In genomic region chr5:150147580-150148407, GRCh38 we compare ENCODE assay signal across 19 cellular contexts. TPM values are rescaled to one million over a fixed set of nuclear protein-coding genes. Genes with fewer than 3 reads are reported as not detected.
DNase-seq lines count a peak whose midpoint lies in the region; ATAC-seq and TF ChIP-seq lines count a peak whose summit lies in the region.
"Had no signal": no experiment of that assay in that cellular context is flagged by ENCODE, and none has a peak within 500 bp of the region (broad histone marks: within the 10 kb centered on the region; RNA-seq: fewer than 3 reads in every experiment).

No MANE protein-coding gene starts in this region.

- H4K5ac ChIP-seq in IMR-90 (ENCODE audit: low read depth, low read length): peak overlapping the region; percentile 35; the same call in 1 of the 2 replicates

- H3K4me3 ChIP-seq in IMR-90 (ENCODE audit: insufficient read depth, low read depth, low read length) (no peak overlapping the region), mucosa of rectum (ENCODE audit: low read length in 2 of 2) (no peak overlapping the region), suprapubic skin (no peak overlapping the region)

- H3K23ac ChIP-seq in IMR-90 (ENCODE audit: low read depth, low read length): peak overlapping the region; percentile 78

- no peak overlapping the region for H3K56ac ChIP-seq in IMR-90 (ENCODE audit: extremely low read depth, insufficient read depth, low read length)

- dilution Hi-C loops in IMR-90 (cut with HindIII; ENCODE audit: low sequenced_read_pairs, unreplicated experiment): no loop called here

- H3K9ac ChIP-seq in IMR-90 (ENCODE audit: low read depth, low read length) (no peak overlapping the region), mucosa of rectum (ENCODE audit: low read depth in 1 of 2, low read length in 2 of 2) (no peak overlapping the region)

- peaks cover 28% of the 10 kb centered on the region for H3K9me1 ChIP-seq in IMR-90 (ENCODE audit: insufficient read depth, low read length)

- in situ Hi-C loops in IMR-90 (cut with MboI; ENCODE audit: low sequenced_read_pairs): no loop called here

- POLR2A ChIA-PET in IMR-90 (lab: Charles Lee; ENCODE audit: unreplicated experiment): no interaction called here

- peak overlapping the region; percentile 42 for H2BK5ac ChIP-seq in IMR-90 (ENCODE audit: low read depth, low read length, poor library complexity, severe bottlenecking)

- H3K4ac ChIP-seq in IMR-90 (ENCODE audit: low read depth, low read length): peak overlapping the region; percentile 54

- H3K27me3 ChIP-seq in IMR-90 (ENCODE audit: control insufficient read depth, insufficient read depth, low read length) (no peaks in the 10 kb centered on the region), mucosa of rectum (ENCODE audit: control insufficient read depth in 2 of 2, insufficient read depth in 2 of 2, low read length in 2 of 2) (no peaks in the 10 kb centered on the region), suprapubic skin (peaks cover 2% of the 10 kb centered on the region)

- peak overlapping the region; percentile 28 for H4K91ac ChIP-seq in IMR-90 (ENCODE audit: insufficient read depth, low read depth, low read length)

- peaks cover 41% of the 10 kb centered on the region for H4K20me1 ChIP-seq in IMR-90 (ENCODE audit: insufficient read depth, low read length)

- H3K27ac Mint-ChIP-seq in chondrocyte (ENCODE audit: unreplicated experiment): peak overlapping the region; percentile 83
- H3K27ac Mint-ChIP-seq: IgD-negative memory B cell; stimulated activated naive CD8-positive, alpha-beta T cell treated with anti-CD3 and anti-CD28 coated beads, Interleukin-15, Interleukin-2, amounts not matched to agents 100 ng/mL and 50 ng/mL, for 24 hours had no signal

- H2AK9ac ChIP-seq in IMR-90 (replicated peaks; ENCODE audit: low read depth, low read length, poor library complexity): no peak overlapping the region

- H3K4me2 ChIP-seq in IMR-90 (ENCODE audit: low read depth, low read length): no peak overlapping the region

- H3K18ac ChIP-seq in IMR-90 (ENCODE audit: low read depth, low read length): no peak overlapping the region

- peak overlapping the region; percentile 77 for H2AK5ac ChIP-seq in IMR-90 (ENCODE audit: low read depth, low read length)

- intact Hi-C loops in IMR-90 (cut with micrococcal nuclease): no loop called here

- peak overlapping the region; percentile 50 for H3K14ac ChIP-seq in IMR-90 (replicated peaks; ENCODE audit: low read depth, low read length)

- no peak for TF ChIP-seq RAD21 in IMR-90 (IDR thresholded peaks at IDR 0.05; ENCODE audit: low read length)

- H3K36me3 ChIP-seq in IMR-90 (ENCODE audit: control insufficient read depth, insufficient read depth, low read length) (peaks cover 49% of the 10 kb centered on the region), mucosa of rectum (ENCODE audit: control insufficient read depth in 2 of 2, insufficient read depth in 2 of 2, low read length in 2 of 2) (no peaks in the 10 kb centered on the region), suprapubic skin (no peaks in the 10 kb centered on the region)

- CTCF ChIA-PET in IMR-90 (lab: Yijun Ruan, JAX): no interaction called here

- H3K4me1 ChIP-seq in IMR-90 (ENCODE audit: control insufficient read depth, insufficient read depth, low read length) (peaks cover 53% of the 10 kb centered on the region), mucosa of rectum (ENCODE audit: control insufficient read depth in 2 of 2, insufficient read depth in 2 of 2, low read length in 2 of 2) (peaks cover 7 to 11% of the 10 kb centered on the region in 2 donors), suprapubic skin (peaks cover 34% of the 10 kb centered on the region)

- no peak for TF ChIP-seq EP300 in suprapubic skin (IDR thresholded peaks at IDR 0.05)

- no peak for TF ChIP-seq CTCF in IMR-90 (conservative IDR thresholded peaks at IDR 0.05; ENCODE audit: low read depth, low read length)
- TF ChIP-seq CTCF in chondrocyte (IDR thresholded peaks at IDR 0.05): no peak
- TF ChIP-seq CTCF in suprapubic skin (IDR thresholded peaks at IDR 0.05): no peak

- H4K8ac ChIP-seq in IMR-90 (ENCODE audit: low read depth in 2 of 2, low read length in 2 of 2): peak overlapping the region; percentile 11 to 52; a peak in 3 of 4 replicates

- H3K27me3 Mint-ChIP-seq in chondrocyte (ENCODE audit: low read depth): no peaks in the 10 kb centered on the region
- H3K27me3 Mint-ChIP-seq: IgD-negative memory B cell; stimulated activated naive CD8-positive, alpha-beta T cell treated with anti-CD3 and anti-CD28 coated beads, Interleukin-15, Interleukin-2, amounts not matched to agents 100 ng/mL and 50 ng/mL, for 24 hours had no signal

- H2BK120ac ChIP-seq in IMR-90 (ENCODE audit: low read depth, low read length): peak overlapping the region; percentile 62; the same call in 1 of the 2 replicates

- no peak overlapping the region for H2BK15ac ChIP-seq in IMR-90 (ENCODE audit: low read depth, low read length)

- TF ChIP-seq POLR2A in IMR-90 (IDR thresholded peaks at IDR 0.05; ENCODE audit: low read depth, low read length) (no peak), suprapubic skin (IDR thresholded peaks at IDR 0.05) (no peak)

- BruUV-seq in IMR-90 (replicated peaks; lab: Mats Ljungman, UMichigan): no TSS peak

- H2AFZ ChIP-seq in IMR-90 (replicated peaks; ENCODE audit: low read length, poor library complexity): no peak overlapping the region

- H3K79me1 ChIP-seq in IMR-90 (ENCODE audit: low read depth in 1 of 2, low read length in 2 of 2): peaks cover 3 to 79% of the 10 kb centered on the region in 2 experiments

- no peak for DNase-seq in IMR-90
- no peak for DNase-seq in chondrocyte (ENCODE audit: low spot score)
- DNase-seq in suprapubic skin (ENCODE audit: low spot score in 2 of 2): no peak
- no peak for DNase-seq in DMS53 (lab: John Stamatoyannopoulos, UW)
- no peak for DNase-seq in foreskin melanocyte
- DNase-seq: activated CD4-positive, alpha-beta T cell treated with anti-CD3 and anti-CD28 coated beads, Interleukin-2, amount 50 U/mL, for 4 hours; activated gamma-delta T cell treated with Interleukin-2 at 50 U/mL for 16 hours; CD4-positive, alpha-beta memory T cell; erythroblast; GDM1; NCI-H1105 treated with DMSO at 0.1 percent for 48 hours; NCI-H510A treated with DMSO at 0.1 percent for 48 hours had no signal

- H3K9me3 ChIP-seq in IMR-90 (ENCODE audit: control insufficient read depth, insufficient read depth, low read length) (no peaks in the 10 kb centered on the region), mucosa of rectum (ENCODE audit: control insufficient read depth in 2 of 2, low read length in 2 of 2) (no peaks in the 10 kb centered on the region), suprapubic skin (no peaks in the 10 kb centered on the region)

- peaks cover 20% of the 10 kb centered on the region for H3K36me3 Mint-ChIP-seq in chondrocyte (ENCODE audit: low read depth)
- H3K36me3 Mint-ChIP-seq: CD4-positive, alpha-beta memory T cell had no signal

- H3K4me3 Mint-ChIP-seq in chondrocyte (ENCODE audit: unreplicated experiment): peak overlapping the region; percentile 46
- H3K4me3 Mint-ChIP-seq: CD4-positive, alpha-beta memory T cell; central memory CD8-positive, alpha-beta T cell; IgD-negative memory B cell; stimulated activated naive CD8-positive, alpha-beta T cell treated with anti-CD3 and anti-CD28 coated beads, Interleukin-15, Interleukin-2, amounts not matched to agents 100 ng/mL and 50 ng/mL, for 24 hours had no signal

- peak overlapping the region; percentile 29; the same call in 1 of the 2 replicates for H3K27ac ChIP-seq in IMR-90 (ENCODE audit: insufficient read depth, low read length)
- H3K27ac ChIP-seq in mucosa of rectum (ENCODE audit: low read depth in 2 of 2, low read length in 2 of 2): peak overlapping the region; percentile 20 to 29
- H3K27ac ChIP-seq in suprapubic skin: peak overlapping the region; percentile 67

- peaks cover 94% of the 10 kb centered on the region for H3K4me1 Mint-ChIP-seq in chondrocyte (ENCODE audit: low read depth)
- H3K4me1 Mint-ChIP-seq: central memory CD8-positive, alpha-beta T cell had no signal

- no peaks in the 10 kb centered on the region for H3K9me3 Mint-ChIP-seq in chondrocyte (ENCODE audit: low read depth)
- H3K9me3 Mint-ChIP-seq: central memory CD8-positive, alpha-beta T cell; IgD-negative memory B cell; stimulated activated naive CD8-positive, alpha-beta T cell treated with anti-CD3 and anti-CD28 coated beads, Interleukin-15, Interleukin-2, amounts not matched to agents 100 ng/mL and 50 ng/mL, for 24 hours had no signal

- peak overlapping the region; percentile 26; the same call in 1 of the 2 replicates for H2BK20ac ChIP-seq in IMR-90 (ENCODE audit: low read depth, low read length)

- ATAC-seq in IMR-90 (ENCODE audit: low read depth): no peak
- ATAC-seq in GM18519 (IDR thresholded peaks at IDR 0.05; ENCODE audit: low FRiP score, unreplicated experiment): no peak
- ATAC-seq: Panc1 had no signal

- 65% methylated on average over 3 of the region's 15 CpGs; no CpG with 5 or more reads in 1 of the 2 experiments for WGBS in IMR-90 (ENCODE audit: extremely low coverage in 2 of 2, insufficient read length in 1 of 2), 2 experiments
- 71% methylated on average over 15 of the region's 15 CpGs for WGBS in suprapubic skin

TF ChIP-seq in IMR-90, 13 proteins besides CTCF, POLR2A, EP300 and RAD21 (continues in another document):
- TF ChIP-seq NFE2L2 (IDR thresholded peaks at IDR 0.05; ENCODE audit: low read depth, low read length) (no peak), MXI1 (IDR thresholded peaks at IDR 0.05; ENCODE audit: borderline replicate concordance, low read depth, low read length) (no peak)

RNA-seq across cellular contexts. Expression of gene PDGFRB, which starts 7.9 kb away (rescaled TPM):
- 81.9 and 108 TPM in 2 replicates for total RNA-seq in IMR-90 (2012; rRNA removed)
- 122 and 124 TPM in 2 replicates for polyA plus RNA-seq in IMR-90 (2012; rRNA removed)
- polyA plus RNA-seq in IMR-90 (2012; cell fraction: cytosol; rRNA removed): 69.9 and 116 TPM in 2 replicates
- polyA plus RNA-seq in IMR-90 (2012; cell fraction: nucleus; rRNA removed; ENCODE audit: low replicate concordance): 238 and 330 TPM in 2 replicates
- 331 to 532 TPM (median 499 TPM) in 3 replicates for total RNA-seq in chondrocyte
- total RNA-seq in suprapubic skin: 10 to 100 TPM; 23.8 to 51.4 (median 43.9) TPM
- total RNA-seq: CD4-positive, alpha-beta memory T cell had no signal
- polyA plus RNA-seq: CD4-positive, alpha-beta memory T cell had no signal

RNA-seq across cellular contexts. Expression of gene CDX1, which starts 18.8 kb away (rescaled TPM):
- total RNA-seq in IMR-90 (2012; rRNA removed): 0.18 TPM in 1 of 2 replicates, not detected in the other
- polyA plus RNA-seq in IMR-90 (2012; rRNA removed): 0.22 and 0.24 TPM in 2 replicates
- 0.22 and 0.56 TPM in 2 replicates for polyA plus RNA-seq in IMR-90 (2012; cell fraction: cytosol; rRNA removed)
- 0.28 and 0.41 TPM in 2 replicates for polyA plus RNA-seq in IMR-90 (2012; cell fraction: nucleus; rRNA removed; ENCODE audit: low replicate concordance)
- total RNA-seq in chondrocyte: 0.44 to 0.57 TPM in 2 of 3 replicates, not detected in the other
- under 1 TPM in 2 of 4 donors, not detected in 2; 0.26 to 0.76 TPM for total RNA-seq in suprapubic skin
- total RNA-seq: CD4-positive, alpha-beta memory T cell; mononuclear cell had no signal
- polyA plus RNA-seq: CD4-positive, alpha-beta memory T cell; IgD-negative memory B cell had no signal

RNA-seq across cellular contexts. Expression of gene SLC6A7, which starts 42.1 kb away (rescaled TPM):
- total RNA-seq in IMR-90 (2012; rRNA removed) (under 0.01 TPM in 1 of 2 replicates, not detected in the other), chondrocyte (0.15 TPM in 1 of 3 replicates, not detected in the others), suprapubic skin (not detected)
- polyA plus RNA-seq in IMR-90 (2012; rRNA removed): not detected in 2 replicates
- polyA plus RNA-seq in IMR-90 (2012; cell fraction: cytosol; rRNA removed): 0.01 TPM in 1 of 2 replicates, not detected in the other
- polyA plus RNA-seq in IMR-90 (2012; cell fraction: nucleus; rRNA removed; ENCODE audit: low replicate concordance): 0.08 and 0.16 TPM in 2 replicates
- total RNA-seq: CD4-positive, alpha-beta memory T cell had no signal
- polyA plus RNA-seq: CD4-positive, alpha-beta memory T cell; IgD-negative memory B cell had no signal
